Comparison of ENCODE assay signal across 8 cellular contexts in genomic region chr11:120336641-120337132, GRCh38. TPM values are rescaled to one million over a fixed set of nuclear protein-coding genes. Genes with fewer than 3 reads are reported as not detected.
DNase-seq lines count a peak whose midpoint lies in the region; ATAC-seq and TF ChIP-seq lines count a peak whose summit lies in the region.

No MANE protein-coding gene starts in this region.

- H3K36me3 ChIP-seq in breast epithelium = no peaks in the 10 kb centered on the region
- H3K36me3 ChIP-seq in kidney epithelial cell (ENCODE audit: control insufficient read depth, insufficient read depth, low read length) = no peaks in the 10 kb centered on the region

- peaks cover 4 to 10% of the 10 kb centered on the region in 2 donors for H3K4me1 ChIP-seq in breast epithelium

- peak; percentile 30 for ATAC-seq in HG02870 (IDR thresholded peaks at IDR 0.05; ENCODE audit: unreplicated experiment)

- no peaks in the 10 kb centered on the region for H3K9me3 ChIP-seq in breast epithelium

- POLR2A ChIA-PET in RWPE1 (lab: Yijun Ruan, JAX; ENCODE audit: low non-redundant PET) = no interaction called here

- DNase-seq in NCI-H2196 (lab: John Stamatoyannopoulos, UW; ENCODE audit: unreplicated experiment) (peak; percentile 51), NCI-H2196 treated with DMSO at 0.1 percent for 48 hours (lab: John Stamatoyannopoulos, UW; ENCODE audit: unreplicated experiment) (no peak), RWPE1 (ENCODE audit: low spot score) (no peak), breast epithelium (ENCODE audit: low spot score in 2 of 2) (no peak), kidney epithelial cell (ENCODE audit: low read depth) (no peak), NOMO-1 treated with dmso at 0.1 percent for 144 hours (lab: John Stamatoyannopoulos, UW; ENCODE audit: unreplicated experiment) (no peak)
- DNase-seq in stimulated activated CD4-positive, alpha-beta T cell treated with anti-CD3 and anti-CD28 coated beads, Interleukin-2, amount 100 ng/mL, for 24 hours = peak; percentile 50 to 53

- intact Hi-C loops in breast epithelium (cut with DNase I; ENCODE audit: low total_unique reads) = no loop called here

- H3K27ac ChIP-seq in RWPE1 = peak overlapping the region; percentile 96
- H3K27ac ChIP-seq in breast epithelium = peak overlapping the region; percentile 98

- H3K27me3 ChIP-seq in breast epithelium (no peaks in the 10 kb centered on the region), kidney epithelial cell (ENCODE audit: control insufficient read depth, insufficient read depth, low read length) (no peaks in the 10 kb centered on the region)

- no peak for TF ChIP-seq POLR2A in breast epithelium (IDR thresholded peaks at IDR 0.05)

- no peak for TF ChIP-seq CTCF in RWPE1 (conservative IDR thresholded peaks at IDR 0.05; ENCODE audit: low read depth)
- no peak for TF ChIP-seq CTCF in breast epithelium (IDR thresholded peaks at IDR 0.05)
- TF ChIP-seq CTCF in kidney epithelial cell (IDR thresholded peaks at IDR 0.05; ENCODE audit: insufficient read depth, low read length, poor library complexity, severe bottlenecking) = no peak

- H3K4me3 ChIP-seq in breast epithelium (peak overlapping the region; percentile 87 to 91 (median 90)), kidney epithelial cell (ENCODE audit: low read depth, low read length) (peak overlapping the region; percentile 71)

- CTCF ChIA-PET in RWPE1 (lab: Yijun Ruan, JAX) = interaction anchor here (0.6 to 1.0 kb wide), 2 partner anchors 142 to 181 kb away, joined by 3 to 4 read pairs; no protein-coding TSS in a partner anchor

RNA-seq across cellular contexts. Expression of gene ARHGEF12, which starts 0.5 kb away (rescaled TPM):
- total RNA-seq in breast epithelium = 100 to 1,000 TPM in 2 of 3 donors, 10 to 100 TPM in 1; 83.4 to 192 (median 145) TPM
- 52.1 and 54.7 TPM in 2 replicates for total RNA-seq in kidney epithelial cell

RNA-seq across cellular contexts. Expression of gene TLCD5, which starts 11.6 kb away (rescaled TPM):
- 1 to 10 TPM; 2.9 to 8.2 (median 6.9) TPM for total RNA-seq in breast epithelium
- 8.6 and 9.3 TPM in 2 replicates for total RNA-seq in kidney epithelial cell

Comparison
In these comparisons a context has a peak if more than half of its experiments do, and no peak if none do; other contexts are left out.
1. DNase-seq: peak in NCI-H2196 (single experiment) and stimulated activated CD4-positive, alpha-beta T cell treated with anti-CD3 and anti-CD28 coated beads, Interleukin-2, amount 100 ng/mL, for 24 hours (2 of 2); none in NCI-H2196 treated with DMSO at 0.1 percent for 48 hours (single experiment), RWPE1 (single experiment), breast epithelium (0 of 2), kidney epithelial cell (single experiment) and NOMO-1 treated with dmso at 0.1 percent for 144 hours (single experiment).